12 cellular contexts compared by ENCODE assay signal in genomic region chrX:9562851-9563250, GRCh38.
A peak's percentile ranks its signal among the peaks of the same experiment; 100 is the strongest.
DNase-seq lines count a peak whose midpoint lies in the region; ATAC-seq and TF ChIP-seq lines count a peak whose summit lies in the region.
"Had no signal": no experiment of that assay in that cellular context is flagged by ENCODE, and none has a peak within 500 bp of the region (broad histone marks: within the 10 kb centered on the region; RNA-seq: fewer than 3 reads in every experiment).

No MANE protein-coding gene starts in this region.

- 71 to 85% (median 83%) methylated on average over 8 of the region's 8 CpGs for WGBS in spleen, 5 donors

- H3K36me3 ChIP-seq in spleen: no peaks in the 10 kb centered on the region
- H3K36me3 ChIP-seq: breast epithelium had no signal

- no peaks in the 10 kb centered on the region for H3K27me3 Mint-ChIP-seq in T-helper 17 cell
- no peaks in the 10 kb centered on the region for H3K27me3 Mint-ChIP-seq in natural killer cell treated with Interleukin-12 subunit alpha and Interleukin-12 subunit beta and Interleukin-15 and Interleukin-18, amount 100 ng/mL, for 72 hours
- H3K27me3 Mint-ChIP-seq: type B pancreatic cell had no signal

- H3K27ac Mint-ChIP-seq in T-helper 17 cell: peak overlapping the region; percentile 14
- no peak overlapping the region for H3K27ac Mint-ChIP-seq in natural killer cell treated with Interleukin-12 subunit alpha and Interleukin-12 subunit beta and Interleukin-15 and Interleukin-18, amount 100 ng/mL, for 72 hours
- H3K27ac Mint-ChIP-seq: type B pancreatic cell had no signal

- no peaks in the 10 kb centered on the region for H3K9me3 Mint-ChIP-seq in natural killer cell treated with Interleukin-12 subunit alpha and Interleukin-12 subunit beta and Interleukin-15 and Interleukin-18, amount 100 ng/mL, for 72 hours
- H3K9me3 Mint-ChIP-seq: nephron, type B pancreatic cell had no signal

- H3K4me3 ChIP-seq in foreskin fibroblast (ENCODE audit: low read depth in 1 of 2, low read length in 2 of 2) (no peak overlapping the region), retinal pigment epithelial cell (ENCODE audit: low read length) (no peak overlapping the region), spleen (no peak overlapping the region)
- H3K4me3 ChIP-seq: breast epithelium had no signal

- ATAC-seq in T-helper 17 cell: no peak
- no peak for ATAC-seq in natural killer cell treated with Interleukin-12 subunit alpha and Interleukin-12 subunit beta and Interleukin-15 and Interleukin-18, amount 100 ng/mL, for 72 hours

- no peak overlapping the region for H3K4me3 Mint-ChIP-seq in T-helper 17 cell
- no peak overlapping the region for H3K4me3 Mint-ChIP-seq in natural killer cell treated with Interleukin-12 subunit alpha and Interleukin-12 subunit beta and Interleukin-15 and Interleukin-18, amount 100 ng/mL, for 72 hours
- H3K4me3 Mint-ChIP-seq: nephron, type B pancreatic cell had no signal

- H3K9me3 ChIP-seq in T-helper 17 cell (ENCODE audit: control insufficient read depth, low read length, poor library complexity, severe bottlenecking) (no peaks in the 10 kb centered on the region), spleen (no peaks in the 10 kb centered on the region)
- H3K9me3 ChIP-seq: breast epithelium had no signal

- no peaks in the 10 kb centered on the region for H3K27me3 ChIP-seq in spleen (replicated peaks in 1 of 7)

- peaks cover 15 to 26% (median 19%) of the 10 kb centered on the region in 6 donors for H3K4me1 ChIP-seq in spleen
- H3K4me1 ChIP-seq: breast epithelium had no signal

- H3K27ac ChIP-seq in spleen: no peak overlapping the region
- H3K27ac ChIP-seq: breast epithelium had no signal

- no peaks in the 10 kb centered on the region for H3K36me3 Mint-ChIP-seq in T-helper 17 cell (ENCODE audit: low read depth)
- H3K36me3 Mint-ChIP-seq in natural killer cell treated with Interleukin-12 subunit alpha and Interleukin-12 subunit beta and Interleukin-15 and Interleukin-18, amount 100 ng/mL, for 72 hours: no peaks in the 10 kb centered on the region

- no peak for TF ChIP-seq POLR2A in spleen (IDR thresholded peaks at IDR 0.05)

- peaks cover 20% of the 10 kb centered on the region for H3K4me1 Mint-ChIP-seq in T-helper 17 cell
- H3K4me1 Mint-ChIP-seq in natural killer cell treated with Interleukin-12 subunit alpha and Interleukin-12 subunit beta and Interleukin-15 and Interleukin-18, amount 100 ng/mL, for 72 hours (ENCODE audit: low read depth in 2 of 2): peaks cover 17 to 20% of the 10 kb centered on the region in 2 donors

- no peak for TF ChIP-seq CTCF in foreskin fibroblast (IDR thresholded peaks at IDR 0.05; ENCODE audit: low read depth, low read length)
- TF ChIP-seq CTCF in retinal pigment epithelial cell (conservative IDR thresholded peaks at IDR 0.05; ENCODE audit: low read depth, low read length): no peak
- no peak for TF ChIP-seq CTCF in spleen (IDR thresholded peaks at IDR 0.05 in 8 of 11, conservative IDR thresholded peaks at IDR 0.05 in 3 of 11)

- DNase-seq in GM04503 (ENCODE audit: low read depth) (peak; percentile 59), T-helper 17 cell (no peak), foreskin fibroblast (peak; percentile 80 to 84), retinal pigment epithelial cell (ENCODE audit: low read depth) (peak; percentile 78), NOMO-1 treated with DMSO at 0.1 percent for 48 hours (lab: John Stamatoyannopoulos, UW; ENCODE audit: unreplicated experiment) (no peak), spleen (no peak)
- DNase-seq in activated CD4-positive, alpha-beta T cell treated with anti-CD3 and anti-CD28 coated beads, Interleukin-2, amount 50 U/mL, for 1 hour: no peak
- DNase-seq in natural killer cell treated with Interleukin-12 subunit alpha and Interleukin-12 subunit beta and Interleukin-15 and Interleukin-18, amount 100 ng/mL, for 72 hours (ENCODE audit: low spot score): no peak
- DNase-seq: NCI-H2227 treated with DMSO at 0.1 percent for 48 hours had no signal

- intact Hi-C loops in spleen (cut with DNase I; ENCODE audit: low total_unique reads): no loop called here

Comparison
In these comparisons a context has a peak if more than half of its experiments do, and no peak if none do; other contexts are left out.
1. DNase-seq: peak in GM04503 (single experiment), foreskin fibroblast (2 of 2) and retinal pigment epithelial cell (single experiment); none in T-helper 17 cell (0 of 3), NOMO-1 treated with DMSO at 0.1 percent for 48 hours (single experiment), activated CD4-positive, alpha-beta T cell treated with anti-CD3 and anti-CD28 coated beads, Interleukin-2, amount 50 U/mL, for 1 hour (single experiment), spleen (single experiment) and natural killer cell treated with Interleukin-12 subunit alpha and Interleukin-12 subunit beta and Interleukin-15 and Interleukin-18, amount 100 ng/mL, for 72 hours (single experiment).